ENCODE assay signal across 23 cellular contexts in the genomic region with DNA sequence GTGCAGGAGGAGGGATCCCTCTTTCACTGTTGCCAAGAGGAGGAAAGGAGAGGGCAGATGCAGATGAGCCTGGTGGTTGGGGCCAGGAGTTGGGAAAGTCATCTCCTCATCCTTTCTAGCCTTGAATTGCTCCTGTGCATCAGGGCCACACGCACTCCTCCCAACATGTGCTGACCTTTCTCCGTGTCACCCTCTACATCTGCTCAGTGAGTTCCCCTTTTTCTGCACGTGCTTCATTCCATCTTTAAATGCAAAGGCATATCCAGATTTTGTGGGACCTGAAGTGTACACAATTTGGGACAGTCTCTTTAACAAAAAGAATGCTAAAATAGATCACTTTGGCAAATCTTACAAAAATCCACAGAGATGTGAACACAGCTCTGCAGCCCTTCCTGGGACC.
"Had no signal": no experiment of that assay in that cellular context is flagged by ENCODE, and none has a peak within 500 bp of the region (broad histone marks: within the 10 kb centered on the region; RNA-seq: fewer than 3 reads in every experiment).

No MANE protein-coding gene starts in this region.

- ATAC-seq: foreskin keratinocyte; left cardiac atrium; lower lobe of right lung; natural killer cell treated with Interleukin-12 subunit alpha and Interleukin-12 subunit beta and Interleukin-15 and Interleukin-18, amount 100 ng/mL, for 72 hours; stimulated activated naive B cell treated with anti-CD40 and anti-IgM and Interleukin-4, amounts not matched to agents 10 μg/mL and 1 μg/mL and 100 μg/mL, for 72 hours; stimulated activated naive CD8-positive, alpha-beta T cell treated with anti-CD3 and anti-CD28 coated beads, Interleukin-15, amount 100 ng/mL, for 72 hours; upper lobe of right lung had no signal

- H3K27ac Mint-ChIP-seq: endodermal cell; immature natural killer cell; memory B cell; natural killer cell treated with Interleukin-12 subunit alpha and Interleukin-12 subunit beta and Interleukin-15 and Interleukin-18, amount 100 ng/mL, for 72 hours; neural progenitor cell; stimulated activated naive B cell treated with anti-CD40 and anti-IgM and Interleukin-4, amounts not matched to agents 10 μg/mL and 1 μg/mL and 100 μg/mL, for 72 hours; stimulated activated naive CD8-positive, alpha-beta T cell treated with anti-CD3 and anti-CD28 coated beads, Interleukin-15, amount 100 ng/mL, for 72 hours had no signal

- H3K4me1 Mint-ChIP-seq: immature natural killer cell; stimulated activated naive CD8-positive, alpha-beta T cell treated with anti-CD3 and anti-CD28 coated beads, Interleukin-15, amount 100 ng/mL, for 72 hours had no signal

- H3K27me3 ChIP-seq: neural progenitor cell, testis, upper lobe of right lung, vagina had no signal

- H3K4me1 ChIP-seq: foreskin keratinocyte, left ventricle myocardium inferior, lower lobe of right lung, sigmoid colon, testis, tibial nerve, upper lobe of right lung, vagina had no signal

- H3K9me3 ChIP-seq: lower lobe of right lung, testis, vagina had no signal

- H3K36me3 ChIP-seq: left ventricle myocardium inferior, lower lobe of right lung, neural progenitor cell, sigmoid colon, tibial nerve, upper lobe of right lung, vagina had no signal

- H3K4me3 ChIP-seq: left ventricle myocardium inferior, lower lobe of right lung, neural progenitor cell, sigmoid colon, skin epidermis, testis, tibial nerve, upper lobe of right lung, vagina had no signal

- H3K9me3 Mint-ChIP-seq: endodermal cell; memory B cell; natural killer cell treated with Interleukin-12 subunit alpha and Interleukin-12 subunit beta and Interleukin-15 and Interleukin-18, amount 100 ng/mL, for 72 hours; stimulated activated naive CD8-positive, alpha-beta T cell treated with anti-CD3 and anti-CD28 coated beads, Interleukin-15, amount 100 ng/mL, for 72 hours had no signal

- DNase-seq: effector CD4-positive, alpha-beta T cell; erythroblast; foreskin keratinocyte; immature natural killer cell; left cardiac atrium; left ventricle myocardium inferior; lower lobe of right lung; midbrain; posterior cingulate gyrus; sigmoid colon; stimulated activated CD4-positive, alpha-beta T cell treated with anti-CD3 and anti-CD28 coated beads, Interleukin-2, amount 100 ng/mL, for 24 hours; stimulated activated CD4-positive, alpha-beta T cell treated with anti-CD3 and anti-CD28 coated beads, Interleukin-4, amount 100 ng/mL, for 4 hours; stimulated activated naive B cell treated with anti-CD40 and anti-IgM and Interleukin-4, amounts not matched to agents 10 μg/mL and 1 μg/mL and 100 μg/mL, for 72 hours; stimulated activated naive CD8-positive, alpha-beta T cell treated with anti-CD3 and anti-CD28 coated beads, Interleukin-15, amount 100 ng/mL, for 72 hours; testis; upper lobe of right lung had no signal

- H3K4me3 Mint-ChIP-seq: endodermal cell; immature natural killer cell; memory B cell; natural killer cell treated with Interleukin-12 subunit alpha and Interleukin-12 subunit beta and Interleukin-15 and Interleukin-18, amount 100 ng/mL, for 72 hours; neural progenitor cell; stimulated activated naive B cell treated with anti-CD40 and anti-IgM and Interleukin-4, amounts not matched to agents 10 μg/mL and 1 μg/mL and 100 μg/mL, for 72 hours; stimulated activated naive CD8-positive, alpha-beta T cell treated with anti-CD3 and anti-CD28 coated beads, Interleukin-15, amount 100 ng/mL, for 72 hours had no signal

- H3K36me3 Mint-ChIP-seq: immature natural killer cell; natural killer cell treated with Interleukin-12 subunit alpha and Interleukin-12 subunit beta and Interleukin-15 and Interleukin-18, amount 100 ng/mL, for 72 hours; neural progenitor cell had no signal

- H3K27ac ChIP-seq: foreskin keratinocyte, left ventricle myocardium inferior, lower lobe of right lung, neural progenitor cell, sigmoid colon, skin epidermis, testis, tibial nerve, upper lobe of right lung, vagina had no signal
